ENCODE assay signal across 25 cellular contexts in the genomic region with DNA sequence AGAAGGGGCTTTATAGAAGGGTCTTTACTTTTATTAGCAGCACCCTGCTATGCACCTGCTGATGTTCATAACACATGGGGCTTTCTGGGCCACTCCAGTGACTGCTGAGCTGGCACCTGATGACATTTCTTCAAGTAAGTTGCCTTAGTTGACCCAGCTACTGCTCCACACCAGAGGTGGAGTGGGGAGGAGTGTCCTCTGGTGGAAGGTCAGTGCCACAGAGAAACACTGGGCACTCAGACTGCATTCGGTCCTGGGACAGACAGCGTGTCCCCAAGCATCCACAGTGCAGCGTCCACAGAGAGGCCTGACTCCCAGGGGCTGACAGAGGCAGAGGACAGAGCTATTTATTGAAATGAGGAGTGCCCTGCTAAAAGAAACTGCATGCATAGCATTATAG.
"Had no signal": no experiment of that assay in that cellular context is flagged by ENCODE, and none has a peak within 500 bp of the region (broad histone marks: within the 10 kb centered on the region; RNA-seq: fewer than 3 reads in every experiment).

No MANE protein-coding gene starts in this region.

- DNase-seq: dermis blood vessel endothelial cell; effector memory CD4-positive, alpha-beta T cell; erythroblast; esophagus squamous epithelium; foreskin melanocyte; glutamatergic neuron; heart right ventricle; hippocampal formation; kidney glomerular epithelial cell; mesenchymal stem cell; mucosa of descending colon; naive B cell; nucleus accumbens; spleen; stimulated activated CD4-positive, alpha-beta T cell treated with anti-CD3 and anti-CD28 coated beads, Interleukin-4, amount 100 ng/mL, for 4 hours; stimulated activated naive CD8-positive, alpha-beta T cell treated with anti-CD3 and anti-CD28 coated beads, Interleukin-15, Interleukin-2, amounts not matched to agents 100 U/mL and 50 U/mL, for 24 hours; trophoblast cell had no signal

- H3K9me3 ChIP-seq: esophagus squamous epithelium, heart right ventricle, mucosa of descending colon, prostate gland, right atrium auricular region, spleen had no signal

- H2AFZ ChIP-seq: neural progenitor cell had no signal

- H3K27me3 ChIP-seq: esophagus squamous epithelium, neural progenitor cell, right atrium auricular region had no signal

- ATAC-seq: mucosa of descending colon; stimulated activated naive CD8-positive, alpha-beta T cell treated with anti-CD3 and anti-CD28 coated beads, Interleukin-15, Interleukin-2, amounts not matched to agents 100 U/mL and 50 U/mL, for 24 hours had no signal

- H3K27ac ChIP-seq: coronary artery, esophagus squamous epithelium, heart right ventricle, neural progenitor cell, prostate gland, right atrium auricular region, skin epidermis, spleen had no signal

- H3K36me3 Mint-ChIP-seq: mesothelial cell of epicardium; naive B cell; neural progenitor cell; stimulated activated memory B cell treated with anti-CD40 and anti-IgM and Interleukin-4, amounts not matched to agents 10 μg/mL and 1 μg/mL and 100 μg/mL, for 72 hours had no signal

- H3K4me3 Mint-ChIP-seq: mesothelial cell of epicardium; naive B cell; nephron; neural progenitor cell; stimulated activated memory B cell treated with anti-CD40 and anti-IgM and Interleukin-4, amounts not matched to agents 10 μg/mL and 1 μg/mL and 100 μg/mL, for 72 hours had no signal

- H3K4me1 ChIP-seq: esophagus squamous epithelium, heart right ventricle, prostate gland, spleen had no signal

- H3K27ac Mint-ChIP-seq: mesothelial cell of epicardium; nephron; neural progenitor cell; stimulated activated memory B cell treated with anti-CD40 and anti-IgM and Interleukin-4, amounts not matched to agents 10 μg/mL and 1 μg/mL and 100 μg/mL, for 72 hours had no signal

- H3K9me3 Mint-ChIP-seq: mesothelial cell of epicardium; naive B cell; nephron; neural progenitor cell; stimulated activated memory B cell treated with anti-CD40 and anti-IgM and Interleukin-4, amounts not matched to agents 10 μg/mL and 1 μg/mL and 100 μg/mL, for 72 hours had no signal

- H3K27me3 Mint-ChIP-seq: stimulated activated memory B cell treated with anti-CD40 and anti-IgM and Interleukin-4, amounts not matched to agents 10 μg/mL and 1 μg/mL and 100 μg/mL, for 72 hours had no signal

- H3K36me3 ChIP-seq: esophagus squamous epithelium, heart right ventricle, neural progenitor cell, prostate gland, right atrium auricular region, spleen had no signal

- H3K4me3 ChIP-seq: coronary artery, esophagus squamous epithelium, heart right ventricle, mucosa of descending colon, neural progenitor cell, prostate gland, right atrium auricular region, skin epidermis, spleen had no signal

- H3K4me1 Mint-ChIP-seq: naive B cell; stimulated activated memory B cell treated with anti-CD40 and anti-IgM and Interleukin-4, amounts not matched to agents 10 μg/mL and 1 μg/mL and 100 μg/mL, for 72 hours had no signal
